In the genomic region with DNA sequence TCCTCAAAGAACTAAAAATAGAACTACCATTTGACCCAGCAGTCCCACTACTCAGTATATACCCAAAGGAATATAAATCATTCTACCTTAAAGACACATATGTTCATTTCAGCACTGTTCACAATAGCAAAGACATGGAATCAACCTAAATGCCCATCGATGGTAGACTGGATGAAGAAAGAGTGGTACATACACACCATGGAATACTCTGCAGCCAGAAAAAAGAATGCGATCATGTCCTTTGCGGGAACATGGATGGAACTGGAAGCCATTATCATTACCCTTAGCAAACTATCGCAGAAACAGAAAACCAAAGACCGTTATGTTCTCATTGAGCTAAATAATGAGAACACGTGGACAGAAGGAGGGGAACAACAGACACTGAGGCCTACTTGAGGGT, we compare ENCODE assay signal across 2 cellular contexts.
TF ChIP-seq lines count a peak whose summit lies in the region.

No MANE protein-coding gene starts in this region.

TF ChIP-seq in IMR-90, 13 proteins besides CTCF, POLR2A, EP300 and RAD21:
- TF ChIP-seq MXI1 (IDR thresholded peaks at IDR 0.05; ENCODE audit: borderline replicate concordance, low read depth, low read length) (no peak), RFX5 (IDR thresholded peaks at IDR 0.05; ENCODE audit: low read depth, low read length) (no peak), FOS (IDR thresholded peaks at IDR 0.05; ENCODE audit: low read depth, low read length) (no peak), CHD1 (IDR thresholded peaks at IDR 0.05; ENCODE audit: low read depth, low read length) (no peak), BHLHE40 (IDR thresholded peaks at IDR 0.05; ENCODE audit: low read depth, low read length) (no peak), CEBPB (IDR thresholded peaks at IDR 0.05; ENCODE audit: low read depth, low read length) (no peak), NFE2L2 (IDR thresholded peaks at IDR 0.05; ENCODE audit: low read depth, low read length) (no peak), MAZ (IDR thresholded peaks at IDR 0.05; ENCODE audit: borderline replicate concordance, low read depth, low read length) (no peak), MAFK (IDR thresholded peaks at IDR 0.05; ENCODE audit: low read depth, low read length) (no peak), SMC3 (IDR thresholded peaks at IDR 0.05; ENCODE audit: low read depth, low read length) (no peak), RCOR1 (IDR thresholded peaks at IDR 0.05; ENCODE audit: insufficient replicate concordance, low read length) (no peak)
- TF ChIP-seq, protein P1, sequence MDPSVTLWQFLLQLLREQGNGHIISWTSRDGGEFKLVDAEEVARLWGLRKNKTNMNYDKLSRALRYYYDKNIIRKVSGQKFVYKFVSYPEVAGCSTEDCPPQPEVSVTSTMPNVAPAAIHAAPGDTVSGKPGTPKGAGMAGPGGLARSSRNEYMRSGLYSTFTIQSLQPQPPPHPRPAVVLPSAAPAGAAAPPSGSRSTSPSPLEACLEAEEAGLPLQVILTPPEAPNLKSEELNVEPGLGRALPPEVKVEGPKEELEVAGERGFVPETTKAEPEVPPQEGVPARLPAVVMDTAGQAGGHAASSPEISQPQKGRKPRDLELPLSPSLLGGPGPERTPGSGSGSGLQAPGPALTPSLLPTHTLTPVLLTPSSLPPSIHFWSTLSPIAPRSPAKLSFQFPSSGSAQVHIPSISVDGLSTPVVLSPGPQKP (IDR thresholded peaks at IDR 0.05; ENCODE audit: borderline replicate concordance, low read depth, low read length), result no peak
- TF ChIP-seq, protein P2, sequence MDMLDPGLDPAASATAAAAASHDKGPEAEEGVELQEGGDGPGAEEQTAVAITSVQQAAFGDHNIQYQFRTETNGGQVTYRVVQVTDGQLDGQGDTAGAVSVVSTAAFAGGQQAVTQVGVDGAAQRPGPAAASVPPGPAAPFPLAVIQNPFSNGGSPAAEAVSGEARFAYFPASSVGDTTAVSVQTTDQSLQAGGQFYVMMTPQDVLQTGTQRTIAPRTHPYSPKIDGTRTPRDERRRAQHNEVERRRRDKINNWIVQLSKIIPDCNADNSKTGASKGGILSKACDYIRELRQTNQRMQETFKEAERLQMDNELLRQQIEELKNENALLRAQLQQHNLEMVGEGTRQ (IDR thresholded peaks at IDR 0.05; ENCODE audit: low read depth, low read length), result no peak
TF ChIP-seq in IMR-90: peak in this region for 0.

TF ChIP-seq in H1, 55 proteins besides CTCF, POLR2A, EP300 and RAD21:
- TF ChIP-seq TBP (IDR thresholded peaks at IDR 0.05; ENCODE audit: low read depth, low read length) (no peak), CBX8 (IDR thresholded peaks at IDR 0.05; ENCODE audit: borderline replicate concordance, low read depth, low read length) (no peak), NANOG (IDR thresholded peaks at IDR 0.05; ENCODE audit: insufficient read depth, low read depth, low read length, poor library complexity, severe bottlenecking) (no peak), SIX5 (IDR thresholded peaks at IDR 0.05; ENCODE audit: low read depth, low read length) (no peak), CTBP2 (IDR thresholded peaks at IDR 0.05; ENCODE audit: borderline replicate concordance, insufficient read depth, insufficient read length, low read length) (no peak), SP2 (IDR thresholded peaks at IDR 0.05; ENCODE audit: low read length) (no peak), KDM1A (IDR thresholded peaks at IDR 0.05; ENCODE audit: borderline replicate concordance, low read length) (peak; percentile 60; the same call in 1 of the 2 replicates)
